Comparison of ENCODE assay signal across 1 cellular context in genomic region chr16:30984669-30985400, GRCh38.
A peak's percentile ranks its signal among the peaks of the same experiment; 100 is the strongest.
TF ChIP-seq lines count a peak whose summit lies in the region.

HSD3B7 (plus strand) TSS chr16:30985207; CDS start chr16:30985659, 452 bp downstream.

TF ChIP-seq in HepG2, 621 proteins besides CTCF, POLR2A, EP300 and RAD21 (continued from another document and continues in another):
- TF ChIP-seq, protein P1, sequence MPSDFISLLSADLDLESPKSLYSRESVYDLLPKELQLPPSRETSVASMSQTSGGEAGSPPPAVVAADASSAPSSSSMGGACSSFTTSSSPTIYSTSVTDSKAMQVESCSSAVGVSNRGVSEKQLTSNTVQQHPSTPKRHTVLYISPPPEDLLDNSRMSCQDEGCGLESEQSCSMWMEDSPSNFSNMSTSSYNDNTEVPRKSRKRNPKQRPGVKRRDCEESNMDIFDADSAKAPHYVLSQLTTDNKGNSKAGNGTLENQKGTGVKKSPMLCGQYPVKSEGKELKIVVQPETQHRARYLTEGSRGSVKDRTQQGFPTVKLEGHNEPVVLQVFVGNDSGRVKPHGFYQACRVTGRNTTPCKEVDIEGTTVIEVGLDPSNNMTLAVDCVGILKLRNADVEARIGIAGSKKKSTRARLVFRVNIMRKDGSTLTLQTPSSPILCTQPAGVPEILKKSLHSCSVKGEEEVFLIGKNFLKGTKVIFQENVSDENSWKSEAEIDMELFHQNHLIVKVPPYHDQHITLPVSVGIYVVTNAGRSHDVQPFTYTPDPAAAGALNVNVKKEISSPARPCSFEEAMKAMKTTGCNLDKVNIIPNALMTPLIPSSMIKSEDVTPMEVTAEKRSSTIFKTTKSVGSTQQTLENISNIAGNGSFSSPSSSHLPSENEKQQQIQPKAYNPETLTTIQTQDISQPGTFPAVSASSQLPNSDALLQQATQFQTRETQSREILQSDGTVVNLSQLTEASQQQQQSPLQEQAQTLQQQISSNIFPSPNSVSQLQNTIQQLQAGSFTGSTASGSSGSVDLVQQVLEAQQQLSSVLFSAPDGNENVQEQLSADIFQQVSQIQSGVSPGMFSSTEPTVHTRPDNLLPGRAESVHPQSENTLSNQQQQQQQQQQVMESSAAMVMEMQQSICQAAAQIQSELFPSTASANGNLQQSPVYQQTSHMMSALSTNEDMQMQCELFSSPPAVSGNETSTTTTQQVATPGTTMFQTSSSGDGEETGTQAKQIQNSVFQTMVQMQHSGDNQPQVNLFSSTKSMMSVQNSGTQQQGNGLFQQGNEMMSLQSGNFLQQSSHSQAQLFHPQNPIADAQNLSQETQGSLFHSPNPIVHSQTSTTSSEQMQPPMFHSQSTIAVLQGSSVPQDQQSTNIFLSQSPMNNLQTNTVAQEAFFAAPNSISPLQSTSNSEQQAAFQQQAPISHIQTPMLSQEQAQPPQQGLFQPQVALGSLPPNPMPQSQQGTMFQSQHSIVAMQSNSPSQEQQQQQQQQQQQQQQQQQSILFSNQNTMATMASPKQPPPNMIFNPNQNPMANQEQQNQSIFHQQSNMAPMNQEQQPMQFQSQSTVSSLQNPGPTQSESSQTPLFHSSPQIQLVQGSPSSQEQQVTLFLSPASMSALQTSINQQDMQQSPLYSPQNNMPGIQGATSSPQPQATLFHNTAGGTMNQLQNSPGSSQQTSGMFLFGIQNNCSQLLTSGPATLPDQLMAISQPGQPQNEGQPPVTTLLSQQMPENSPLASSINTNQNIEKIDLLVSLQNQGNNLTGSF (CRISPR knock-in tag; IDR thresholded peaks at IDR 0.05) = no peak
- TF ChIP-seq ZNF83 (CRISPR knock-in tag; IDR thresholded peaks at IDR 0.05; ENCODE audit: borderline replicate concordance) = peak; percentile 83; the same call in 1 of the 2 replicates
- peak; percentile 75 for TF ChIP-seq ISL2 (CRISPR knock-in tag; IDR thresholded peaks at IDR 0.05)
- TF ChIP-seq, protein P2, sequence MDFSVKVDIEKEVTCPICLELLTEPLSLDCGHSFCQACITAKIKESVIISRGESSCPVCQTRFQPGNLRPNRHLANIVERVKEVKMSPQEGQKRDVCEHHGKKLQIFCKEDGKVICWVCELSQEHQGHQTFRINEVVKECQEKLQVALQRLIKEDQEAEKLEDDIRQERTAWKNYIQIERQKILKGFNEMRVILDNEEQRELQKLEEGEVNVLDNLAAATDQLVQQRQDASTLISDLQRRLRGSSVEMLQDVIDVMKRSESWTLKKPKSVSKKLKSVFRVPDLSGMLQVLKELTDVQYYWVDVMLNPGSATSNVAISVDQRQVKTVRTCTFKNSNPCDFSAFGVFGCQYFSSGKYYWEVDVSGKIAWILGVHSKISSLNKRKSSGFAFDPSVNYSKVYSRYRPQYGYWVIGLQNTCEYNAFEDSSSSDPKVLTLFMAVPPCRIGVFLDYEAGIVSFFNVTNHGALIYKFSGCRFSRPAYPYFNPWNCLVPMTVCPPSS (IDR thresholded peaks at IDR 0.05) = no peak
- no peak for TF ChIP-seq ZNF737 (CRISPR knock-in tag; IDR thresholded peaks at IDR 0.05; ENCODE audit: borderline replicate concordance)
- no peak for TF ChIP-seq GATA4 (IDR thresholded peaks at IDR 0.05; ENCODE audit: borderline replicate concordance, low read depth)
- no peak for TF ChIP-seq IRX3 (CRISPR knock-in tag; IDR thresholded peaks at IDR 0.05; ENCODE audit: borderline replicate concordance, low read depth)
- TF ChIP-seq ZNF350 (CRISPR knock-in tag; IDR thresholded peaks at IDR 0.05; ENCODE audit: borderline replicate concordance, low read depth) = peak; percentile 39; the same call in 1 of the 2 replicates
- TF ChIP-seq SIN3B (IDR thresholded peaks at IDR 0.05; ENCODE audit: low read length) = 0 out of 2 replicates have a peak, but pooled peaks have one; percentile 13
- TF ChIP-seq SMAD1 (CRISPR knock-in tag; IDR thresholded peaks at IDR 0.05; ENCODE audit: borderline replicate concordance, low read depth) = 0 out of 2 replicates have a peak, but pooled peaks have one; percentile 66
- peak; percentile 85 for TF ChIP-seq POLR2G (IDR thresholded peaks at IDR 0.05; ENCODE audit: low read depth, low read length)
- no peak for TF ChIP-seq KLF13 (CRISPR knock-in tag; IDR thresholded peaks at IDR 0.05)
- TF ChIP-seq ZBTB2 (CRISPR knock-in tag; IDR thresholded peaks at IDR 0.05; ENCODE audit: low read depth) = no peak
- TF ChIP-seq RCOR2 (CRISPR knock-in tag; IDR thresholded peaks at IDR 0.05) = no peak
- TF ChIP-seq FOSL1 (CRISPR knock-in tag; IDR thresholded peaks at IDR 0.05; ENCODE audit: borderline replicate concordance) = no peak
- peak; percentile 65 for TF ChIP-seq THRA (CRISPR knock-in tag; IDR thresholded peaks at IDR 0.05; ENCODE audit: borderline replicate concordance)
- no peak for TF ChIP-seq KIAA2018 (CRISPR knock-in tag; IDR thresholded peaks at IDR 0.05; ENCODE audit: borderline replicate concordance)
- no peak for TF ChIP-seq NPAS2 (CRISPR knock-in tag; IDR thresholded peaks at IDR 0.05; ENCODE audit: borderline replicate concordance)
- TF ChIP-seq SUZ12 (IDR thresholded peaks at IDR 0.05; ENCODE audit: low read depth, low read length) = no peak
- TF ChIP-seq KMT2B (CRISPR knock-in tag; IDR thresholded peaks at IDR 0.05) = peak; percentile 26; the same call in 1 of the 2 replicates
- TF ChIP-seq RFX1 (IDR thresholded peaks at IDR 0.05) = no peak
- TF ChIP-seq GRHL1 (CRISPR knock-in tag; conservative IDR thresholded peaks at IDR 0.05) = no peak
- TF ChIP-seq ZNF775 (CRISPR knock-in tag; IDR thresholded peaks at IDR 0.05; ENCODE audit: borderline replicate concordance) = no peak
- no peak for TF ChIP-seq ZNF644 (CRISPR knock-in tag; IDR thresholded peaks at IDR 0.05; ENCODE audit: low read depth)
- no peak; the same call in 1 of the 2 replicates for TF ChIP-seq ATF7-NPFF (CRISPR knock-in tag; IDR thresholded peaks at IDR 0.05; ENCODE audit: low read depth)
- no peak for TF ChIP-seq LRRFIP1 (CRISPR knock-in tag; conservative IDR thresholded peaks at IDR 0.05)
- 0 out of 2 replicates have a peak, but pooled peaks have one; percentile 41 for TF ChIP-seq RFXANK (CRISPR knock-in tag; IDR thresholded peaks at IDR 0.05)
- no peak for TF ChIP-seq FOXK2 (IDR thresholded peaks at IDR 0.05)
- TF ChIP-seq ZNF224 (CRISPR knock-in tag; IDR thresholded peaks at IDR 0.05) = no peak
- no peak for TF ChIP-seq BRD4 (CRISPR knock-in tag; IDR thresholded peaks at IDR 0.05)
- no peak for TF ChIP-seq ZNF547 (CRISPR knock-in tag; IDR thresholded peaks at IDR 0.05)
- TF ChIP-seq MXD1 (CRISPR knock-in tag; IDR thresholded peaks at IDR 0.05) = 0 out of 2 replicates have a peak, but pooled peaks have one; percentile 36
- TF ChIP-seq PHF8 (CRISPR knock-in tag; IDR thresholded peaks at IDR 0.05) = no peak
